In the genomic region with DNA sequence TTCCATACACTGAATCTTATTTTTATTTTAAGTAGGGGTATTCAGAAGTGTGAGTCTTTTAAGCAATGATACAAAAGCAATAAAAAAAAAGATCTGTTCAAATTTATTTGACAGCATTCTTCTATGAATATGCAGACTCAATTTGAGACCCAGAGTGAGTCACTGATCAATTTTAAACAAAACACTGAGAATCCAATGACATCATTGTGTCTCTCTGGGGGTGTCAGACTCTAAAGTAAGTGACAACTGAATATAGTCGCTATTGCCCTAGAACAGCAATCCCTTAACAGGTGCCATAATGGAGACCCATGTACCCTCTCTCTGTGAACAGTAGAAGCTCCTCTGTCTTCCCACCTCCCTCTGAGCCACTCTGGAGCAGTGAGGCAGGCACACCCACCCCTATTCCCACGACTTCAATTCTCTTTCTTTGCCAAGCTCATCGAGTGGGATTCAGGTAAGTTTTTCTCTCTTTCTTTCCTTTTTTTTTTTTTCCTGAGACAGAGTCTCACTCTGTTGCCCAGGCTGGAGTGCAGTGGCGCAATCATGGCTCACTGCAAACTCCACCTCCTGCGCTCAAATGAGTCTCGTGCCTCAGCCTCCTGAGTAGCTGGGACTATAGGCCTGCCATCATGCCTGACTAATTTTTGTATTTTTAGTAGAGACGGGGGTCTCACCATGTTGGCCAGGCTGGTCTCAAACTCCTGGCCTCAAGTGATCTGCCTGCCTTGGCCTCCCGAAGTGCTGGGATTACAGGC, we compare ENCODE assay signal across 1 cellular context.
TF ChIP-seq lines count a peak whose summit lies in the region.

No MANE protein-coding gene starts in this region.

TF ChIP-seq in HepG2, 621 proteins besides CTCF, POLR2A, EP300 and RAD21:
- no peak for TF ChIP-seq JUND (CRISPR knock-in tag; IDR thresholded peaks at IDR 0.05)
- TF ChIP-seq ZFP36 (IDR thresholded peaks at IDR 0.05; ENCODE audit: borderline replicate concordance, low read depth, low read length, partially characterized antibody): no peak
- peak; percentile 89 for TF ChIP-seq ZNF121 (CRISPR knock-in tag; IDR thresholded peaks at IDR 0.05)
- TF ChIP-seq ATF7 (IDR thresholded peaks at IDR 0.05): peak; percentile 35; the same call in 1 of the 2 replicates
- TF ChIP-seq ATF7 (CRISPR knock-in tag; IDR thresholded peaks at IDR 0.05): no peak
- TF ChIP-seq TCF12 (IDR thresholded peaks at IDR 0.05): no peak
- no peak for TF ChIP-seq TCF12 (CRISPR knock-in tag; IDR thresholded peaks at IDR 0.05)
- TF ChIP-seq NFATC3 (CRISPR knock-in tag; IDR thresholded peaks at IDR 0.05): no peak
- TF ChIP-seq MTERF4 (CRISPR knock-in tag; IDR thresholded peaks at IDR 0.05): no peak
